11 cellular contexts compared by ENCODE assay signal in genomic region chr17:73566905-73567782, GRCh38.
DNase-seq lines count a peak whose midpoint lies in the region; ATAC-seq and TF ChIP-seq lines count a peak whose summit lies in the region.
"Had no signal": no experiment of that assay in that cellular context is flagged by ENCODE, and none has a peak within 500 bp of the region (broad histone marks: within the 10 kb centered on the region; RNA-seq: fewer than 3 reads in every experiment).

No MANE protein-coding gene starts in this region.

- peaks cover 26% of the 10 kb centered on the region for H3K4me1 Mint-ChIP-seq in endodermal cell
- H3K4me1 Mint-ChIP-seq in stimulated activated effector memory CD8-positive, alpha-beta T cell treated with anti-CD3 and anti-CD28 coated beads, Interleukin-12 subunit alpha, Interleukin-12 subunit beta, amount 100 ng/mL, for 72 hours, result peaks cover 6% of the 10 kb centered on the region

- no peaks in the 10 kb centered on the region for H3F3A ChIP-seq in smooth muscle cell (ENCODE audit: low read depth)

- H2AFZ ChIP-seq in smooth muscle cell (ENCODE audit: low read depth), result no peak overlapping the region

- H3K9ac ChIP-seq in endodermal cell (ENCODE audit: extremely low read depth, low read length, poor library complexity, severe bottlenecking), result no peak overlapping the region
- no peak overlapping the region for H3K9ac ChIP-seq in smooth muscle cell (ENCODE audit: low read depth)

- TF ChIP-seq CTCF in VCaP (conservative IDR thresholded peaks at IDR 0.05), result no peak
- TF ChIP-seq CTCF in endodermal cell (conservative IDR thresholded peaks at IDR 0.05), result no peak
- TF ChIP-seq CTCF in smooth muscle cell (IDR thresholded peaks at IDR 0.05; ENCODE audit: borderline replicate concordance, insufficient read depth, poor library complexity, severe bottlenecking), result no peak

- no peaks in the 10 kb centered on the region for H3K9me3 ChIP-seq in endodermal cell (ENCODE audit: control insufficient read depth, low read length)
- no peaks in the 10 kb centered on the region for H3K9me3 ChIP-seq in smooth muscle cell (replicated peaks; ENCODE audit: low read depth)
- no peaks in the 10 kb centered on the region for H3K9me3 ChIP-seq in MG63
- H3K9me3 ChIP-seq: A549 had no signal

- ATAC-seq in stimulated activated effector memory CD8-positive, alpha-beta T cell treated with anti-CD3 and anti-CD28 coated beads, Interleukin-12 subunit alpha, Interleukin-12 subunit beta, amount 100 ng/mL, for 72 hours, result peak; percentile 83
- ATAC-seq: A549 had no signal

- H3K4me2 ChIP-seq in smooth muscle cell, result no peak overlapping the region
- H3K4me2 ChIP-seq: A549 had no signal

- H4K20me1 ChIP-seq in smooth muscle cell (ENCODE audit: low read depth), result peaks cover 47% of the 10 kb centered on the region

- H3K9me3 Mint-ChIP-seq in endodermal cell, result no peaks in the 10 kb centered on the region
- no peaks in the 10 kb centered on the region for H3K9me3 Mint-ChIP-seq in stimulated activated effector memory CD8-positive, alpha-beta T cell treated with anti-CD3 and anti-CD28 coated beads, Interleukin-12 subunit alpha, Interleukin-12 subunit beta, amount 100 ng/mL, for 72 hours

- H3K36me3 ChIP-seq in endodermal cell (ENCODE audit: control insufficient read depth, insufficient read depth, low read length) (no peaks in the 10 kb centered on the region), smooth muscle cell (ENCODE audit: low read depth) (no peaks in the 10 kb centered on the region), MG63 (no peaks in the 10 kb centered on the region)

- H3K27ac Mint-ChIP-seq in endodermal cell, result peak overlapping the region; percentile 90
- H3K27ac Mint-ChIP-seq in stimulated activated effector memory CD8-positive, alpha-beta T cell treated with anti-CD3 and anti-CD28 coated beads, Interleukin-12 subunit alpha, Interleukin-12 subunit beta, amount 100 ng/mL, for 72 hours, result no peak overlapping the region

- H3K27ac ChIP-seq in VCaP (peak overlapping the region; percentile 76), endodermal cell (ENCODE audit: low read depth, low read length) (peak overlapping the region; percentile 84), smooth muscle cell (ENCODE audit: low read depth) (no peak overlapping the region)
- H3K27ac ChIP-seq: A549 had no signal

- DNase-seq in NCI-H82 (lab: John Stamatoyannopoulos, UW), result peak; percentile 24
- DNase-seq in NCI-H82 treated with DMSO at 0.1 percent for 48 hours (lab: John Stamatoyannopoulos, UW; ENCODE audit: unreplicated experiment), result no peak
- peak; percentile 87 for DNase-seq in endodermal cell
- peak in 1 of 2 donors; percentile 67 for DNase-seq in stimulated activated effector memory CD8-positive, alpha-beta T cell treated with anti-CD3 and anti-CD28 coated beads, Interleukin-12 subunit alpha, Interleukin-12 subunit beta, amount 100 ng/mL, for 72 hours (ENCODE audit: low spot score in 2 of 2)
- no peak for DNase-seq in NCI-H446 (lab: John Stamatoyannopoulos, UW)
- no peak for DNase-seq in smooth muscle cell (lab: John Stamatoyannopoulos, UW; ENCODE audit: unreplicated experiment)
- DNase-seq in MG63, result no peak
- DNase-seq: cortex of kidney, head of caudate nucleus had no signal

- H3K79me2 ChIP-seq in smooth muscle cell (ENCODE audit: low read depth), result no peaks in the 10 kb centered on the region

- H3K4me3 Mint-ChIP-seq in endodermal cell, result no peak overlapping the region
- H3K4me3 Mint-ChIP-seq in stimulated activated effector memory CD8-positive, alpha-beta T cell treated with anti-CD3 and anti-CD28 coated beads, Interleukin-12 subunit alpha, Interleukin-12 subunit beta, amount 100 ng/mL, for 72 hours, result no peak overlapping the region

- peaks cover 6% of the 10 kb centered on the region for H3K27me3 Mint-ChIP-seq in endodermal cell (ENCODE audit: insufficient read depth)

- 44 to 71% methylated on average over 3 to 11 of the region's 11 CpGs for whole genome bisulfite sequencing in endodermal cell (ENCODE audit: insufficient coverage in 1 of 2, insufficient read length in 1 of 2), 2 experiments
- WGBS in smooth muscle cell (ENCODE audit: low lambda C conversion rate), result 58% methylated on average over 11 of the region's 11 CpGs

- H3K27me3 ChIP-seq in endodermal cell (ENCODE audit: control insufficient read depth, insufficient read depth, low read length, poor library complexity, severe bottlenecking), result no peaks in the 10 kb centered on the region
- H3K27me3 ChIP-seq in smooth muscle cell (ENCODE audit: low read depth), result no peaks in the 10 kb centered on the region
- no peaks in the 10 kb centered on the region for H3K27me3 ChIP-seq in MG63

- no peak overlapping the region for H3K4me3 ChIP-seq in endodermal cell (ENCODE audit: low read length)
- no peak overlapping the region for H3K4me3 ChIP-seq in smooth muscle cell
- no peak overlapping the region for H3K4me3 ChIP-seq in MG63
- H3K4me3 ChIP-seq: A549 had no signal

- H3K36me3 Mint-ChIP-seq in endodermal cell (ENCODE audit: low read depth), result no peaks in the 10 kb centered on the region
- no peaks in the 10 kb centered on the region for H3K36me3 Mint-ChIP-seq in stimulated activated effector memory CD8-positive, alpha-beta T cell treated with anti-CD3 and anti-CD28 coated beads, Interleukin-12 subunit alpha, Interleukin-12 subunit beta, amount 100 ng/mL, for 72 hours

- H3K4me1 ChIP-seq in endodermal cell (ENCODE audit: control insufficient read depth, insufficient read depth, low read length) (peaks cover 3% of the 10 kb centered on the region), smooth muscle cell (ENCODE audit: low read depth) (peaks cover 16% of the 10 kb centered on the region)
- H3K4me1 ChIP-seq: A549 had no signal

Comparison
In these comparisons a context has a peak if more than half of its experiments do, and no peak if none do; other contexts are left out.
1. DNase-seq: peak in NCI-H82 (single experiment) and endodermal cell (single experiment); none in NCI-H82 treated with DMSO at 0.1 percent for 48 hours (single experiment), NCI-H446 (0 of 2), smooth muscle cell (single experiment) and MG63 (single experiment).